In the genomic region with DNA sequence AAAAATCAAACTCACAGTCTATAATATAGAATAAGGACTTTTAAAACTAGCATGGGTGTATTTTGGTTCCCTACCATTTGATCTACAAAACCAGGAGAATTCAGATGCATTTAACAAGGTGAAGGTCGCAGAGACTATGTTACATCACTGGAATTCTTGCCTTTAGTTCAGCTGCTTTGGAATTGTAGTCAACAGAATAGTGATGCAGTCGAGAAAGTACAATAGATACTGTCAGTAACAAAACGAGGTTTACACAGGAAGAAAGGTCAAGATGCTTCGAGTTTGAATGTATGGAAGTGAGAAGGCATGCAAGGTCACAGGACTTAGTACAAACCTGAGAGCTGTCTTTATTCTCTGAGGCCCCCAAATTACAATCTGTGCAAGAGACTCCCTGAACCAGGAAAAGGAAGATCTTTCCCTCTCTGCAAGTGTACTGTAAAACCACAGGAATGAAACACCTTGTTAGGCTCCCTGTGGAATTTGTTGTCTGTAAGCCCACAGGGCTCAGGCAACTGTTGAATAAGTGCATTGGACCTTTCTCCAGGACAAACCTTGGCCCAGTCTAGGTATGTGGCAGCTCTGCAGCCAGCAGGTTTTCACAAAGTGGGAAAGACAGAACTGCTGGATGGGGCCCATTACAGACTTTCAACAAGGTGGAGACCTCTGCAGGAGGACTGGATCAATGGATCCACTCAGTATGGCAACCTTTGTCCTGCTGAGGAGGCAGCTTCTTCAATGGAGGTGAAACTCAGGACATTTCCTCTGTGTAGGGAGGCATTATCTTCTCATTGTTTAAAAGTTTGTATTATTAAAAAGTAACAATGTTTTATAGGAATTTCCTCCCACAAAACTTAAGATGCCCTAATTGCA, we compare ENCODE assay signal across 11 cellular contexts.
"Had no signal": no experiment of that assay in that cellular context is flagged by ENCODE, and none has a peak within 500 bp of the region (broad histone marks: within the 10 kb centered on the region; RNA-seq: fewer than 3 reads in every experiment).

No MANE protein-coding gene starts in this region.

- ATAC-seq: activated naive CD4-positive, alpha-beta T cell treated with anti-CD3 and anti-CD28 coated beads, Interleukin-2, amount 50 U/mL, for 72 hours; effector memory CD8-positive, alpha-beta T cell; natural killer cell treated with Interleukin-12 subunit alpha and Interleukin-12 subunit beta and Interleukin-15 and Interleukin-18, amount 100 ng/mL, for 72 hours had no signal

- DNase-seq: activated CD4-positive, alpha-beta T cell treated with anti-CD3 and anti-CD28 coated beads, Interleukin-2, amount 50 U/mL, for 1 hour; activated T-cell treated with anti-CD3 and anti-CD28 coated beads, Interleukin-2, amount 50 U/mL, for 1 hour; amniotic stem cell; brain microvascular endothelial cell; effector memory CD8-positive, alpha-beta T cell; hippocampal formation; occipital lobe; stimulated activated CD4-positive, alpha-beta T cell treated with anti-CD3 and anti-CD28 coated beads, Interleukin-2, amount 100 ng/mL, for 48 hours; stimulated activated naive CD4-positive, alpha-beta T cell treated with Interleukin-2 at 50 U/mL for 16 hours had no signal

- H3K27ac ChIP-seq: brain microvascular endothelial cell had no signal

- H3K27me3 ChIP-seq: brain microvascular endothelial cell had no signal
